8 cellular contexts compared by ENCODE assay signal in the genomic region with DNA sequence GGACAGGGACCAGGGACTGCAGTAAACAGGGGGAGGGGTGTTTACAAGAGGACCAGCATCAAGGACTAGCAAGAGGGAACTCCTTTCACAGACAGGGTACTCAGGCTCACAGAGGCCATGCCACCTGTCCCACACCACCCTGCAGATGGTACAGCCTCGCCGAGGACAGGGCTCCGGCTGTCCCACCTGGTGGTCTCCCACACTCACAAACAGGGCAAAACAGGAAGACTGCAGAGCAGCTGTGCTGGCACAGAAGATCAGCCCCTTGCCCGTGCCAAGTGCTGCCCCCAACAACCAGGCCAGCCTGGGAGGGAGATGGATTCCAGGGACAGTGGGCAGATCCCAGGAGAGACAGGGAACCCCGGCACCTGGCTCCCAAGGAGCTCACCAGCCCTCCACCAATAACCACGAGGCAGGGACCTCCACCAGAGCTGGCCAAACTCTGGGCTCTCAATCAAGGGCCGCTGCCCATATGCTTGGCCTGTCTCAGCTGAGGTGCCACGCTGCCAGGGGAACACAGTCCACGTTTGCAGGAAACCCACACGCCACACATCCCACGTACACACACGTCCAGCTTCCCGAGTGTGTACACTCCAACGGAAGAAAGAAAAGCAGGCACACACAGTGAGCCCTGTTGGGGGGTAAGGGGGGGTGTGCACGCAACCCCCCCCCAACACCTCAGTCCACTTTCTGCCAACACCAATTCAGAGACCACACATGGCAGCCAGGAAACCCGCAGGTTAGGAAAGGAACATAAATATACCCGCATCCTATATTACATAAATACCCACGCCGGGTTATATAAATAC. TPM values are rescaled to one million over a fixed set of nuclear protein-coding genes. Genes with fewer than 3 reads are reported as not detected.
A peak's percentile ranks its signal among the peaks of the same experiment; 100 is the strongest.
DNase-seq lines count a peak whose midpoint lies in the region; ATAC-seq, FAIRE-seq and TF ChIP-seq lines count a peak whose summit lies in the region.

No MANE protein-coding gene starts in this region.

- CTCF ChIA-PET in CD4-positive, alpha-beta memory T cell (lab: Charles Lee; ENCODE audit: partially characterized antibody), result interaction anchor here (2.2 kb wide), 1 partner anchor 10 kb away, joined by 6 read pairs; no protein-coding TSS in a partner anchor

- no peak overlapping the region for H2AFZ ChIP-seq in astrocyte (ENCODE audit: low read depth, low read length)

- peaks cover 0 to 25% of the 10 kb centered on the region in 2 donors for H3K36me3 Mint-ChIP-seq in CD4-positive, alpha-beta memory T cell
- H3K36me3 Mint-ChIP-seq in astrocyte (ENCODE audit: low read depth, unreplicated experiment), result peaks cover 6% of the 10 kb centered on the region

- H3K4me1 ChIP-seq in CD4-positive, alpha-beta memory T cell (ENCODE audit: insufficient read depth, low read length), result peaks cover 55% of the 10 kb centered on the region
- H3K4me1 ChIP-seq in astrocyte (ENCODE audit: insufficient read depth, low read length) (peaks cover 64% of the 10 kb centered on the region), subcutaneous abdominal adipose tissue (ENCODE audit: control insufficient read depth in 5 of 5, insufficient read depth in 5 of 5, low read length in 5 of 5) (peaks cover 33 to 77% (median 74%) of the 10 kb centered on the region in 5 donors)

- H3K9me3 Mint-ChIP-seq in CD4-positive, alpha-beta memory T cell, result no peaks in the 10 kb centered on the region
- H3K9me3 Mint-ChIP-seq in astrocyte (ENCODE audit: unreplicated experiment), result no peaks in the 10 kb centered on the region

- no peaks in the 10 kb centered on the region for H3K27me3 ChIP-seq in CD4-positive, alpha-beta memory T cell (ENCODE audit: insufficient read depth, low read length)
- no peaks in the 10 kb centered on the region for H3K27me3 ChIP-seq in astrocyte (ENCODE audit: insufficient read depth, low read length)
- no peaks in the 10 kb centered on the region for H3K27me3 ChIP-seq in layer of hippocampus (ENCODE audit: control insufficient read depth, insufficient read depth, low read length)
- no peaks in the 10 kb centered on the region for H3K27me3 ChIP-seq in subcutaneous abdominal adipose tissue (ENCODE audit: control insufficient read depth in 5 of 5, insufficient read depth in 4 of 5, low read length in 5 of 5)

- POLR2A ChIA-PET in CD4-positive, alpha-beta memory T cell (lab: Charles Lee; ENCODE audit: partially characterized antibody), result interaction anchor here (0.6 to 3.6 kb wide), 7 partner anchors 9 to 438 kb away, joined by 3 to 22 read pairs (median 3); a partner anchor contains a TSS

- H3K27ac ChIP-seq in CD4-positive, alpha-beta memory T cell (ENCODE audit: low read depth, low read length), result peak overlapping the region; percentile 77
- peak overlapping the region; percentile 91 for H3K27ac ChIP-seq in astrocyte (ENCODE audit: low read depth, low read length)
- H3K27ac ChIP-seq in layer of hippocampus (ENCODE audit: low read depth, low read length), result peak overlapping the region; percentile 95
- peak overlapping the region; percentile 95 for H3K27ac ChIP-seq in subcutaneous abdominal adipose tissue (ENCODE audit: low read depth, low read length)

- H4K20me1 ChIP-seq in astrocyte (ENCODE audit: insufficient read depth, low read length), result peaks cover 63% of the 10 kb centered on the region

- peak; percentile 34 to 54 (median 46) for DNase-seq in CD4-positive, alpha-beta memory T cell
- DNase-seq in NAMALWA (ENCODE audit: low spot score), result peak; percentile 83
- peak; percentile 23 for DNase-seq in astrocyte (ENCODE audit: low read depth)
- no peak for DNase-seq in pons (ENCODE audit: low spot score)
- no peak for DNase-seq in putamen (ENCODE audit: low spot score)

- H3K27ac Mint-ChIP-seq in CD4-positive, alpha-beta memory T cell, result peak overlapping the region; percentile 96 to 98 (median 98)
- peak overlapping the region; percentile 97 for H3K27ac Mint-ChIP-seq in astrocyte (ENCODE audit: unreplicated experiment)

- H3K27me3 Mint-ChIP-seq in CD4-positive, alpha-beta memory T cell, result no peaks in the 10 kb centered on the region
- H3K27me3 Mint-ChIP-seq in astrocyte (ENCODE audit: low read depth, unreplicated experiment), result no peaks in the 10 kb centered on the region

- H3K36me3 ChIP-seq in CD4-positive, alpha-beta memory T cell (ENCODE audit: insufficient read depth, low read length), result no peaks in the 10 kb centered on the region
- peaks cover 9% of the 10 kb centered on the region for H3K36me3 ChIP-seq in astrocyte (ENCODE audit: insufficient read depth, low read length)
- H3K36me3 ChIP-seq in subcutaneous abdominal adipose tissue (ENCODE audit: control insufficient read depth in 5 of 5, insufficient read depth in 5 of 5, low read length in 5 of 5), result peaks cover 0 to 18% (median 16%) of the 10 kb centered on the region in 5 donors

- peaks cover 68% of the 10 kb centered on the region for H3K79me2 ChIP-seq in astrocyte (ENCODE audit: insufficient read depth, low read length)

- peak overlapping the region; percentile 96 for H3K4me2 ChIP-seq in astrocyte (ENCODE audit: low read length)

- no peak for FAIRE-seq in astrocyte (lab: Jason Lieb, UNC)

- no peak overlapping the region for H3K4me3 ChIP-seq in CD4-positive, alpha-beta memory T cell (ENCODE audit: low read length in 2 of 2)
- peak overlapping the region; percentile 89 for H3K4me3 ChIP-seq in astrocyte (ENCODE audit: insufficient read depth, low read depth, low read length)
- H3K4me3 ChIP-seq in subcutaneous abdominal adipose tissue (ENCODE audit: low read depth in 1 of 5, low read length in 5 of 5), result peak overlapping the region; percentile 74 to 94 (median 82)

- no peak for ATAC-seq in HG03039 (IDR thresholded peaks at IDR 0.05; ENCODE audit: unreplicated experiment)

- H3K4me3 Mint-ChIP-seq in CD4-positive, alpha-beta memory T cell, result peak overlapping the region; percentile 88 to 95 (median 90)
- peak overlapping the region; percentile 97 for H3K4me3 Mint-ChIP-seq in astrocyte (ENCODE audit: unreplicated experiment)

- intact Hi-C loops in CD4-positive, alpha-beta memory T cell (cut with micrococcal nuclease), result loop anchor here (5.0 to 10.0 kb wide), 3 partner anchors 113 to 840 kb away; a partner anchor contains a TSS

- no peaks in the 10 kb centered on the region for H3K9me3 ChIP-seq in CD4-positive, alpha-beta memory T cell (ENCODE audit: control insufficient read depth in 1 of 2, low read length in 2 of 2)
- H3K9me3 ChIP-seq in astrocyte (ENCODE audit: insufficient read depth, low read depth, low read length) (no peaks in the 10 kb centered on the region), subcutaneous abdominal adipose tissue (ENCODE audit: control insufficient read depth in 5 of 5, low read length in 5 of 5) (no peaks in the 10 kb centered on the region)

- peak overlapping the region; percentile 100 for H3K9ac ChIP-seq in astrocyte (ENCODE audit: low read length)
- peak overlapping the region; percentile 89 to 96 (median 92) for H3K9ac ChIP-seq in subcutaneous abdominal adipose tissue (ENCODE audit: low read length in 5 of 5)

- peaks cover 44 to 70% (median 54%) of the 10 kb centered on the region in 4 donors for H3K4me1 Mint-ChIP-seq in CD4-positive, alpha-beta memory T cell
- peaks cover 50% of the 10 kb centered on the region for H3K4me1 Mint-ChIP-seq in astrocyte (ENCODE audit: low read depth, unreplicated experiment)

- no peak for TF ChIP-seq CTCF in astrocyte (IDR thresholded peaks at IDR 0.05; ENCODE audit: insufficient read depth, low read depth, low read length)

RNA-seq across cellular contexts. Expression of a gene that starts 2.0 kb away (rescaled TPM):
- total RNA-seq in CD4-positive, alpha-beta memory T cell, result 100 to 1,000 TPM; 100 to 103 TPM
- polyA plus RNA-seq in CD4-positive, alpha-beta memory T cell, result 10 to 100 TPM in 1 of 2 donors, 1 to 10 TPM in 1; 8.8 to 13.3 TPM
- 157 and 171 TPM in 2 replicates for total RNA-seq in astrocyte

RNA-seq across cellular contexts. Expression of a gene that starts 42.4 kb away (rescaled TPM):
- 10 to 100 TPM; 35.7 to 36.6 TPM for total RNA-seq in CD4-positive, alpha-beta memory T cell
- 10 to 100 TPM in 1 of 2 donors, 1 to 10 TPM in 1; 9.0 to 23.8 TPM for polyA plus RNA-seq in CD4-positive, alpha-beta memory T cell
- 109 and 114 TPM in 2 replicates for total RNA-seq in astrocyte

Comparison
In these comparisons a context has a peak if more than half of its experiments do, and no peak if none do; other contexts are left out.
1. DNase-seq: peak in CD4-positive, alpha-beta memory T cell (5 of 5), NAMALWA (single experiment) and astrocyte (single experiment); none in pons (single experiment) and putamen (single experiment).
2. H3K4me3 ChIP-seq: peak in astrocyte (single experiment) and subcutaneous abdominal adipose tissue (5 of 5); none in CD4-positive, alpha-beta memory T cell (0 of 2).
3. Peak in every context shown above with its lines, with median percentiles within 50 percentile points of each other: H3K27ac ChIP-seq.